In genomic region chr6:163416380-163416629, GRCh38 we compare ENCODE assay signal across 8 cellular contexts. TPM values are rescaled to one million over a fixed set of nuclear protein-coding genes. Genes with fewer than 3 reads are reported as not detected.
DNase-seq lines count a peak whose midpoint lies in the region; ATAC-seq, FAIRE-seq and TF ChIP-seq lines count a peak whose summit lies in the region.

No MANE protein-coding gene starts in this region.

- intact Hi-C loops in PC-9 (cut with micrococcal nuclease; ENCODE audit: unreplicated experiment) = loop anchor here (1.0 to 5.0 kb wide), 3 partner anchors 235 to 1511 kb away; no protein-coding TSS in a partner anchor
- intact Hi-C loops in pancreas (cut with DNase I) = no loop called here

- H4K20me1 ChIP-seq in DOHH2 (ENCODE audit: control insufficient read depth, insufficient read depth, low read depth, low read length) (peaks cover 45% of the 10 kb centered on the region), PC-9 (ENCODE audit: insufficient read depth) (peaks cover 41% of the 10 kb centered on the region)

- peak overlapping the region; percentile 100 for H3K4me3 Mint-ChIP-seq in endothelial cell (ENCODE audit: unreplicated experiment)

- H3F3A ChIP-seq in DOHH2 (ENCODE audit: control insufficient read depth, insufficient read depth) (peaks cover 13% of the 10 kb centered on the region), PC-9 (ENCODE audit: insufficient read depth, low read depth) (no peaks in the 10 kb centered on the region)

- H3K79me2 ChIP-seq in DOHH2 (ENCODE audit: control insufficient read depth, low read length) (peaks cover 63% of the 10 kb centered on the region), PC-9 (ENCODE audit: low read depth) (peaks cover 81% of the 10 kb centered on the region)

- POLR2A ChIA-PET in PC-9 (lab: Charles Lee; ENCODE audit: unreplicated experiment) = interaction anchor here (0.7 to 0.9 kb wide), 2 partner anchors 152 to 417 kb away, joined by 8 to 11 read pairs; no protein-coding TSS in a partner anchor

- BruUV-seq in PC-9 (replicated peaks; lab: Mats Ljungman, UMichigan) = TSS peak; percentile 57

- no peak for TF ChIP-seq CTCF in DOHH2 (IDR thresholded peaks at IDR 0.05; ENCODE audit: low read depth, low read length, poor library complexity, severe bottlenecking)
- TF ChIP-seq CTCF in PC-9 (conservative IDR thresholded peaks at IDR 0.05) = no peak
- no peak for TF ChIP-seq CTCF in endothelial cell (IDR thresholded peaks at IDR 0.05; ENCODE audit: unreplicated experiment)
- no peak for TF ChIP-seq CTCF in pancreas (IDR thresholded peaks at IDR 0.05)

- no peaks in the 10 kb centered on the region for H3K9me2 ChIP-seq in DOHH2 (replicated peaks; ENCODE audit: control insufficient read depth, low read length)
- no peaks in the 10 kb centered on the region for H3K9me2 ChIP-seq in PC-9 (ENCODE audit: insufficient read depth)

- no peak for FAIRE-seq in pancreas (lab: Jason Lieb, UNC)

- peak overlapping the region; percentile 100 for H3K27ac Mint-ChIP-seq in endothelial cell (ENCODE audit: unreplicated experiment)

- H3K27ac ChIP-seq in DOHH2 (ENCODE audit: low read depth, low read length) (peak overlapping the region; percentile 73), PC-9 (peak overlapping the region; percentile 71), pancreas (peak overlapping the region; percentile 43 to 96 (median 92))

- peaks cover 44% of the 10 kb centered on the region for H3K4me1 Mint-ChIP-seq in endothelial cell (ENCODE audit: unreplicated experiment)

- ATAC-seq in pancreas = peak in 1 of 4 donors; percentile 2
- ATAC-seq in HG03565 (IDR thresholded peaks at IDR 0.05; ENCODE audit: unreplicated experiment) = no peak

- H3K36me3 Mint-ChIP-seq in endothelial cell (ENCODE audit: low read depth, unreplicated experiment) = peaks cover 17% of the 10 kb centered on the region

- H3K4me1 ChIP-seq in DOHH2 (ENCODE audit: control insufficient read depth, low read length) (peaks cover 43% of the 10 kb centered on the region), PC-9 (replicated peaks; ENCODE audit: insufficient read depth) (peaks cover 49% of the 10 kb centered on the region), pancreas (peaks cover 0 to 40% (median 30%) of the 10 kb centered on the region in 3 donors)

- peaks cover 16% of the 10 kb centered on the region for H3K27me3 Mint-ChIP-seq in endothelial cell (ENCODE audit: unreplicated experiment)

- H2AFZ ChIP-seq in PC-9 = 0 out of 2 replicates have a peak overlapping the region, but pooled peaks have one; percentile 73

- H3K36me3 ChIP-seq in DOHH2 (ENCODE audit: control insufficient read depth, low read length) (no peaks in the 10 kb centered on the region), PC-9 (ENCODE audit: low read depth) (0 out of 2 replicates have a peak, but pooled peaks cover 3% of the 10 kb centered on the region), pancreas (no peaks in the 10 kb centered on the region)

- WGBS in pancreas, 2 donors = 0 to 1% methylated on average over 7 of the region's 7 CpGs

- no peak for DNase-seq in PC-9
- DNase-seq in endothelial cell (ENCODE audit: low spot score) = no peak
- DNase-seq in pancreas = no peak
- DNase-seq in DMS79 treated with DMSO at 0.1 percent for 48 hours (lab: John Stamatoyannopoulos, UW) = no peak
- no peak for DNase-seq in H4 (ENCODE audit: low spot score)
- DNase-seq in HUDEP-2 (lab: John Stamatoyannopoulos, UW; ENCODE audit: unreplicated experiment in 76 of 76) = no peak

- no peaks in the 10 kb centered on the region for H3K27me3 ChIP-seq in DOHH2 (ENCODE audit: control insufficient read depth, low read length)
- H3K27me3 ChIP-seq in PC-9 (ENCODE audit: insufficient read depth, low read depth) = no peaks in the 10 kb centered on the region
- no peaks in the 10 kb centered on the region for H3K27me3 ChIP-seq in pancreas

- H3K4me2 ChIP-seq in DOHH2 (ENCODE audit: low read length) (peak overlapping the region; percentile 70), PC-9 (peak overlapping the region; percentile 96)

- H3K9me3 Mint-ChIP-seq in endothelial cell (ENCODE audit: unreplicated experiment) = no peaks in the 10 kb centered on the region

- peak overlapping the region; percentile 96 for H3K4me3 ChIP-seq in DOHH2 (ENCODE audit: low read length)
- H3K4me3 ChIP-seq in PC-9 = peak overlapping the region; percentile 93
- H3K4me3 ChIP-seq in pancreas = peak overlapping the region; percentile 50 to 89 (median 84)

- H3K9me3 ChIP-seq in DOHH2 (ENCODE audit: control insufficient read depth, insufficient read depth, low read length) = no peaks in the 10 kb centered on the region
- no peaks in the 10 kb centered on the region for H3K9me3 ChIP-seq in PC-9 (ENCODE audit: insufficient read depth, low read depth)
- H3K9me3 ChIP-seq in pancreas = no peaks in the 10 kb centered on the region

- CTCF ChIA-PET in PC-9 (lab: Charles Lee) = interaction anchor here (0.8 kb wide), 1 partner anchor 25 kb away, joined by 5 read pairs; no protein-coding TSS in a partner anchor

RNA-seq across cellular contexts. Expression of gene QKI, which starts 1.8 kb away (rescaled TPM):
- 47.1 and 50.8 TPM in 2 replicates for total RNA-seq in PC-9 (2021)
- total RNA-seq in endothelial cell (ENCODE audit: unreplicated experiment) = 326 TPM
- total RNA-seq in pancreas = 10 to 100 TPM; 18.0 to 52.6 (median 26.5) TPM
- 10 to 100 TPM in 1 of 2 donors, 1 to 10 TPM in 1; 9.0 to 12.0 TPM for polyA plus RNA-seq in pancreas
- total RNA-seq in H4 (2014; rRNA removed; shearing (Covaris generic)) = 33.6 and 59.4 TPM in 2 replicates
